In genomic region chr7:124779194-124779593, GRCh38 we compare ENCODE assay signal across 1 cellular context.
TF ChIP-seq lines count a peak whose summit lies in the region.

No MANE protein-coding gene starts in this region.

TF ChIP-seq in GM12878, 131 proteins besides CTCF, POLR2A, EP300 and RAD21 (continued from another document):
- no peak for TF ChIP-seq ZNF687 (IDR thresholded peaks at IDR 0.05)
- no peak for TF ChIP-seq ATF7 (IDR thresholded peaks at IDR 0.05; ENCODE audit: low read depth)
